Comparison of ENCODE assay signal across 15 cellular contexts in the genomic region with DNA sequence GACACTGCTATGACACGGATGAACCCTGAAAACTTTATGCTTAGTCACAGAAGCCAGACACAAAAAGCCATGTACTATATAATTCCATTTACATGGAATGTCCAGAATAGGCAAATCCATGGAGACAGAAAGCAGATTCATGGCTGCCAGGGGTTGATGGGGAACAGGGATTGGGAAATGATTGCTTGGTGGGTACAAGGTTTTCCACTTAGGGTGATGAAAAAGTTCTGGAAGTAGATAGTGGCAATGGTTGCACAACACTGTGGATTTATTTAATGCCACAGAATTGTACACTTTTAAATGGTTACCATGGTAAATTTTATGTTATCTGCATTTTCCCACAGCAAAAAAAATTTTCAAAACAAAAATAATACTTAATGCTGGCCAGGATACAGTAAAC. TPM values are rescaled to one million over a fixed set of nuclear protein-coding genes. Genes with fewer than 3 reads are reported as not detected.
DNase-seq lines count a peak whose midpoint lies in the region; TF ChIP-seq lines count a peak whose summit lies in the region.
"Had no signal": no experiment of that assay in that cellular context is flagged by ENCODE, and none has a peak within 500 bp of the region (broad histone marks: within the 10 kb centered on the region; RNA-seq: fewer than 3 reads in every experiment).

No MANE protein-coding gene starts in this region.

- H4K91ac ChIP-seq in mesenchymal stem cell (ENCODE audit: low read length), result no peak overlapping the region

- no peak overlapping the region for H2AFZ ChIP-seq in mesenchymal stem cell (ENCODE audit: low read depth, low read length)

- peaks cover 2% of the 10 kb centered on the region for H3K4me1 ChIP-seq in mesenchymal stem cell (ENCODE audit: control insufficient read depth, insufficient read depth, low read depth, low read length)
- H3K4me1 ChIP-seq: BLaER1 treated with 17β-estradiol and CSF1 and Interleukin-3, amounts not matched to agents 10 nM and 100 nM had no signal

- H3K27me3 ChIP-seq in mesenchymal stem cell (ENCODE audit: control insufficient read depth in 1 of 2, insufficient read depth in 1 of 2, low read length in 2 of 2) (no peaks in the 10 kb centered on the region), H7 (ENCODE audit: control insufficient read depth, insufficient read depth, low read length) (no peaks in the 10 kb centered on the region)
- H3K27me3 ChIP-seq: BLaER1 treated with 17β-estradiol and CSF1 and Interleukin-3, amounts not matched to agents 10 nM and 100 nM had no signal

- no peak overlapping the region for H2AK5ac ChIP-seq in mesenchymal stem cell (ENCODE audit: low read length, severe bottlenecking)

- H3K4me3 ChIP-seq in SK-N-MC, result no peak overlapping the region
- no peak overlapping the region for H3K4me3 ChIP-seq in mesenchymal stem cell (ENCODE audit: insufficient read depth in 1 of 2, low read depth in 1 of 2, low read length in 2 of 2)
- H3K4me3 ChIP-seq in H7 (ENCODE audit: insufficient read depth, low read depth, low read length), result no peak overlapping the region
- H3K4me3 ChIP-seq: BLaER1 treated with 17β-estradiol and CSF1 and Interleukin-3, amounts not matched to agents 10 nM and 100 nM had no signal

- peak overlapping the region; percentile 84 for H3K27ac Mint-ChIP-seq in type B pancreatic cell
- H3K27ac Mint-ChIP-seq: activated naive CD8-positive, alpha-beta T cell treated with anti-CD3 and anti-CD28 coated beads, Interleukin-2, amount 10 ng/mL, durations not matched to agents 7 days and 5 days; dendritic cell treated with granulocyte-macrophage colony-stimulating factor and Interleukin-4, amounts not matched to agents 40 ng/mL and 50 ng/mL, for 4 days had no signal

- H4K8ac ChIP-seq in mesenchymal stem cell (ENCODE audit: low read length), result no peak overlapping the region

- no peak overlapping the region for H3K4ac ChIP-seq in mesenchymal stem cell (ENCODE audit: low read depth in 1 of 2, low read length in 2 of 2)

- TF ChIP-seq CTCF in type B pancreatic cell (conservative IDR thresholded peaks at IDR 0.05), result no peak

- DNase-seq in SK-N-MC (ENCODE audit: low read depth, low spot score) (no peak), fibroblast of gingiva (ENCODE audit: low read depth) (peak; percentile 76), mesenchymal stem cell (peak; percentile 74), type B pancreatic cell (ENCODE audit: extremely low spot score, unreplicated experiment) (no peak), NCI-H2171 (lab: John Stamatoyannopoulos, UW) (no peak), H7 (no peak), NCI-H1417 treated with DMSO at 0.1 percent for 48 hours (lab: John Stamatoyannopoulos, UW) (no peak)
- DNase-seq: activated CD4-positive, alpha-beta T cell treated with anti-CD3 and anti-CD28 coated beads, Interleukin-2, amount 50 U/mL, for 4 hours; activated naive CD8-positive, alpha-beta T cell treated with anti-CD3 and anti-CD28 coated beads, Interleukin-2, amount 10 ng/mL, durations not matched to agents 7 days and 5 days; activated T-cell treated with anti-CD3 and anti-CD28 coated beads, Interleukin-2, amount 50 U/mL, for 48 hours; NCI-H1105; NCI-H774; stimulated activated naive CD4-positive, alpha-beta T cell treated with Interleukin-2 at 50 U/mL for 16 hours had no signal

- peaks cover 18% of the 10 kb centered on the region for H3K36me3 Mint-ChIP-seq in type B pancreatic cell
- H3K36me3 Mint-ChIP-seq: activated naive CD8-positive, alpha-beta T cell treated with anti-CD3 and anti-CD28 coated beads, Interleukin-2, amount 10 ng/mL, durations not matched to agents 7 days and 5 days had no signal

- H3K27ac ChIP-seq in SK-N-MC, result peak overlapping the region; percentile 53
- no peak overlapping the region for H3K27ac ChIP-seq in mesenchymal stem cell (ENCODE audit: low read length, poor library complexity, severe bottlenecking)
- H3K27ac ChIP-seq: BLaER1 treated with 17β-estradiol and CSF1 and Interleukin-3, amounts not matched to agents 10 nM and 100 nM had no signal

- H2BK120ac ChIP-seq in mesenchymal stem cell (ENCODE audit: low read depth, low read length), result no peak overlapping the region

- no peak overlapping the region for H2BK12ac ChIP-seq in mesenchymal stem cell (ENCODE audit: low read length in 2 of 2)

- H3K23ac ChIP-seq in mesenchymal stem cell (ENCODE audit: low read length in 2 of 2), result no peak overlapping the region

- H3K36me3 ChIP-seq in SK-N-MC (ENCODE audit: insufficient read depth, low read length), result no peaks in the 10 kb centered on the region
- H3K36me3 ChIP-seq in mesenchymal stem cell (ENCODE audit: control insufficient read depth in 1 of 2, insufficient read depth in 2 of 2, low read depth in 1 of 2, low read length in 2 of 2), result no peaks in the 10 kb centered on the region
- no peaks in the 10 kb centered on the region for H3K36me3 ChIP-seq in H7 (replicated peaks; ENCODE audit: control insufficient read depth, insufficient read depth, low read length)

- peaks cover 9% of the 10 kb centered on the region for H3K79me1 ChIP-seq in mesenchymal stem cell (replicated peaks; ENCODE audit: low read length, poor library complexity, severe bottlenecking)

- H3K4me1 Mint-ChIP-seq in type B pancreatic cell (ENCODE audit: unreplicated experiment), result peaks cover 38% of the 10 kb centered on the region
- H3K4me1 Mint-ChIP-seq: activated naive CD8-positive, alpha-beta T cell treated with anti-CD3 and anti-CD28 coated beads, Interleukin-2, amount 10 ng/mL, durations not matched to agents 7 days and 5 days had no signal

- no peak overlapping the region for H3K4me2 ChIP-seq in mesenchymal stem cell (ENCODE audit: low read length, poor library complexity, severe bottlenecking)
- H3K4me2 ChIP-seq: BLaER1 treated with 17β-estradiol and CSF1 and Interleukin-3, amounts not matched to agents 10 nM and 100 nM had no signal

- no peaks in the 10 kb centered on the region for H3K9me3 Mint-ChIP-seq in type B pancreatic cell
- H3K9me3 Mint-ChIP-seq: activated naive CD8-positive, alpha-beta T cell treated with anti-CD3 and anti-CD28 coated beads, Interleukin-2, amount 10 ng/mL, durations not matched to agents 7 days and 5 days had no signal

- H3K9me3 ChIP-seq in SK-N-MC (ENCODE audit: low read depth, low read length) (no peaks in the 10 kb centered on the region), mesenchymal stem cell (ENCODE audit: control insufficient read depth, low read length) (no peaks in the 10 kb centered on the region)

- H3K9ac ChIP-seq in SK-N-MC (ENCODE audit: insufficient read length), result no peak overlapping the region
- H3K9ac ChIP-seq in mesenchymal stem cell (ENCODE audit: low read length), result no peak overlapping the region
- H3K9ac ChIP-seq: BLaER1 treated with 17β-estradiol and CSF1 and Interleukin-3, amounts not matched to agents 10 nM and 100 nM had no signal

- no peak overlapping the region for H3K14ac ChIP-seq in mesenchymal stem cell (ENCODE audit: low read length in 2 of 2)

- no peak overlapping the region for H2BK5ac ChIP-seq in mesenchymal stem cell (ENCODE audit: low read depth, low read length, poor library complexity, severe bottlenecking)

- no peak overlapping the region for H3K4me3 Mint-ChIP-seq in type B pancreatic cell
- H3K4me3 Mint-ChIP-seq: activated naive CD8-positive, alpha-beta T cell treated with anti-CD3 and anti-CD28 coated beads, Interleukin-2, amount 10 ng/mL, durations not matched to agents 7 days and 5 days; dendritic cell treated with granulocyte-macrophage colony-stimulating factor and Interleukin-4, amounts not matched to agents 40 ng/mL and 50 ng/mL, for 4 days had no signal

- no peak overlapping the region for H3K18ac ChIP-seq in mesenchymal stem cell (ENCODE audit: low read depth in 1 of 2, low read length in 2 of 2)

- 80% methylated on average over 1 of the region's 1 CpG for WGBS in mesenchymal stem cell

- H2BK15ac ChIP-seq in mesenchymal stem cell (ENCODE audit: low read depth, poor library complexity, severe bottlenecking), result no peak overlapping the region

- H3K27me3 Mint-ChIP-seq in type B pancreatic cell, result no peaks in the 10 kb centered on the region
- H3K27me3 Mint-ChIP-seq: activated naive CD8-positive, alpha-beta T cell treated with anti-CD3 and anti-CD28 coated beads, Interleukin-2, amount 10 ng/mL, durations not matched to agents 7 days and 5 days; dendritic cell treated with granulocyte-macrophage colony-stimulating factor and Interleukin-4, amounts not matched to agents 40 ng/mL and 50 ng/mL, for 4 days had no signal

RNA-seq across cellular contexts. Expression of a gene that starts 40.7 kb away (rescaled TPM):
- polyA plus RNA-seq in mesenchymal stem cell (2013, experiment 1 of 2), result 78.1 TPM
- 80.9 TPM for polyA plus RNA-seq in mesenchymal stem cell (2013, experiment 2 of 2)
- total RNA-seq in type B pancreatic cell (ENCODE audit: low replicate concordance), result 69.2 and 133 TPM in 2 replicates
- 160 and 234 TPM in 2 replicates for total RNA-seq in H7 (2014; rRNA removed; shearing (Covaris generic))
- total RNA-seq: activated naive CD8-positive, alpha-beta T cell treated with anti-CD3 and anti-CD28 coated beads, Interleukin-2, amount 10 ng/mL, durations not matched to agents 7 days and 5 days had no signal

Comparison
In these comparisons a context has a peak if more than half of its experiments do, and no peak if none do; other contexts are left out.
1. DNase-seq: peak in fibroblast of gingiva (single experiment) and mesenchymal stem cell (single experiment); none in SK-N-MC (single experiment), type B pancreatic cell (single experiment), NCI-H2171 (single experiment), H7 (single experiment) and NCI-H1417 treated with DMSO at 0.1 percent for 48 hours (single experiment).